In the genomic region with DNA sequence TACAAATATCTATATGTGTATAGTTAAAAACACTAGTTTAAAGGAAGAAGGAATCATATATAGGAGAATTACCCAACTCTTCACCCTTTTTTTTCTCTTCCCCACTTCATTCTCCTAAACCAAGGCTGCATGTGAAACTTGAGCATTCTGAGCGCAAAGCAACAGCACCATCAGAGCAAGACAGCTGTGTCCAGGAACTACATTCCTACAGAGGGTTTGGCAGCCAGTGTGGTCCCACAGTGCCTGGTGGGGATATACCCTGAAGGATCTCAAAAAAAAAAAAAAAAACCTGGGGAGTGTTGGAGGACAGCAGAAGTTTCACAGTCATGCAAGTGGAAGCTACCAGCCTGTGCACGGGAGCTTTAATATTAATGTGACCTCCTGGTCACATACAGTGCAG, we compare ENCODE assay signal across 1 cellular context.
TF ChIP-seq lines count a peak whose summit lies in the region.

No MANE protein-coding gene starts in this region.

TF ChIP-seq in GM23338, 12 proteins besides CTCF, POLR2A, EP300 and RAD21 (continued from another document):
- TF ChIP-seq, protein P1, sequence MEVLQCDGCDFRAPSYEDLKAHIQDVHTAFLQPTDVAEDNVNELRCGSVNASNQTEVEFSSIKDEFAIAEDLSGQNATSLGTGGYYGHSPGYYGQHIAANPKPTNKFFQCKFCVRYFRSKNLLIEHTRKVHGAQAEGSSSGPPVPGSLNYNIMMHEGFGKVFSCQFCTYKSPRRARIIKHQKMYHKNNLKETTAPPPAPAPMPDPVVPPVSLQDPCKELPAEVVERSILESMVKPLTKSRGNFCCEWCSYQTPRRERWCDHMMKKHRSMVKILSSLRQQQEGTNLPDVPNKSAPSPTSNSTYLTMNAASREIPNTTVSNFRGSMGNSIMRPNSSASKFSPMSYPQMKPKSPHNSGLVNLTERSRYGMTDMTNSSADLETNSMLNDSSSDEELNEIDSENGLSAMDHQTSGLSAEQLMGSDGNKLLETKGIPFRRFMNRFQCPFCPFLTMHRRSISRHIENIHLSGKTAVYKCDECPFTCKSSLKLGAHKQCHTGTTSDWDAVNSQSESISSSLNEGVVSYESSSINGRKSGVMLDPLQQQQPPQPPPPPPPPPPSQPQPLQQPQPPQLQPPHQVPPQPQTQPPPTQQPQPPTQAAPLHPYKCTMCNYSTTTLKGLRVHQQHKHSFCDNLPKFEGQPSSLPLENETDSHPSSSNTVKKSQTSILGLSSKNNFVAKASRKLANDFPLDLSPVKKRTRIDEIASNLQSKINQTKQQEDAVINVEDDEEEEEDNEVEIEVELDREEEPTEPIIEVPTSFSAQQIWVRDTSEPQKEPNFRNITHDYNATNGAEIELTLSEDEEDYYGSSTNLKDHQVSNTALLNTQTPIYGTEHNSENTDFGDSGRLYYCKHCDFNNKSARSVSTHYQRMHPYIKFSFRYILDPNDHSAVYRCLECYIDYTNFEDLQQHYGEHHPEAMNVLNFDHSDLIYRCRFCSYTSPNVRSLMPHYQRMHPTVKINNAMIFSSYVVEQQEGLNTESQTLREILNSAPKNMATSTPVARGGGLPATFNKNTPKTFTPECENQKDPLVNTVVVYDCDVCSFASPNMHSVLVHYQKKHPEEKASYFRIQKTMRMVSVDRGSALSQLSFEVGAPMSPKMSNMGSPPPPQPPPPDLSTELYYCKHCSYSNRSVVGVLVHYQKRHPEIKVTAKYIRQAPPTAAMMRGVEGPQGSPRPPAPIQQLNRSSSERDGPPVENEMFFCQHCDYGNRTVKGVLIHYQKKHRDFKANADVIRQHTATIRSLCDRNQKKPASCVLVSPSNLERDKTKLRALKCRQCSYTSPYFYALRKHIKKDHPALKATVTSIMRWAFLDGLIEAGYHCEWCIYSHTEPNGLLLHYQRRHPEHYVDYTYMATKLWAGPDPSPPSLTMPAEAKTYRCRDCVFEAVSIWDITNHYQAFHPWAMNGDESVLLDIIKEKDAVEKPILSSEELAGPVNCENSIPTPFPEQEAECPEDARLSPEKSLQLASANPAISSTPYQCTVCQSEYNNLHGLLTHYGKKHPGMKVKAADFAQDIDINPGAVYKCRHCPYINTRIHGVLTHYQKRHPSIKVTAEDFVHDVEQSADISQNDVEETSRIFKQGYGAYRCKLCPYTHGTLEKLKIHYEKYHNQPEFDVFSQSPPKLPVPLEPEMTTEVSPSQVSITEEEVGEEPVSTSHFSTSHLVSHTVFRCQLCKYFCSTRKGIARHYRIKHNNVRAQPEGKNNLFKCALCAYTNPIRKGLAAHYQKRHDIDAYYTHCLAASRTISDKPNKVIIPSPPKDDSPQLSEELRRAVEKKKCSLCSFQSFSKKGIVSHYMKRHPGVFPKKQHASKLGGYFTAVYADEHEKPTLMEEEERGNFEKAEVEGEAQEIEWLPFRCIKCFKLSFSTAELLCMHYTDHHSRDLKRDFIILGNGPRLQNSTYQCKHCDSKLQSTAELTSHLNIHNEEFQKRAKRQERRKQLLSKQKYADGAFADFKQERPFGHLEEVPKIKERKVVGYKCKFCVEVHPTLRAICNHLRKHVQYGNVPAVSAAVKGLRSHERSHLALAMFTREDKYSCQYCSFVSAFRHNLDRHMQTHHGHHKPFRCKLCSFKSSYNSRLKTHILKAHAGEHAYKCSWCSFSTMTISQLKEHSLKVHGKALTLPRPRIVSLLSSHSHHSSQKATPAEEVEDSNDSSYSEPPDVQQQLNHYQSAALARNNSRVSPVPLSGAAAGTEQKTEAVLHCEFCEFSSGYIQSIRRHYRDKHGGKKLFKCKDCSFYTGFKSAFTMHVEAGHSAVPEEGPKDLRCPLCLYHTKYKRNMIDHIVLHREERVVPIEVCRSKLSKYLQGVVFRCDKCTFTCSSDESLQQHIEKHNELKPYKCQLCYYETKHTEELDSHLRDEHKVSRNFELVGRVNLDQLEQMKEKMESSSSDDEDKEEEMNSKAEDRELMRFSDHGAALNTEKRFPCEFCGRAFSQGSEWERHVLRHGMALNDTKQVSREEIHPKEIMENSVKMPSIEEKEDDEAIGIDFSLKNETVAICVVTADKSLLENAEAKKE (CRISPR knock-in tag; IDR thresholded peaks at IDR 0.05), result no peak
- no peak for TF ChIP-seq ZNF331 (CRISPR knock-in tag; IDR thresholded peaks at IDR 0.05; ENCODE audit: low read depth)
- TF ChIP-seq JUNB (IDR thresholded peaks at IDR 0.05; ENCODE audit: unreplicated experiment), result no peak
- TF ChIP-seq STAT1 (IDR thresholded peaks at IDR 0.05; ENCODE audit: unreplicated experiment), result no peak
